2 cellular contexts compared by ENCODE assay signal in the genomic region with DNA sequence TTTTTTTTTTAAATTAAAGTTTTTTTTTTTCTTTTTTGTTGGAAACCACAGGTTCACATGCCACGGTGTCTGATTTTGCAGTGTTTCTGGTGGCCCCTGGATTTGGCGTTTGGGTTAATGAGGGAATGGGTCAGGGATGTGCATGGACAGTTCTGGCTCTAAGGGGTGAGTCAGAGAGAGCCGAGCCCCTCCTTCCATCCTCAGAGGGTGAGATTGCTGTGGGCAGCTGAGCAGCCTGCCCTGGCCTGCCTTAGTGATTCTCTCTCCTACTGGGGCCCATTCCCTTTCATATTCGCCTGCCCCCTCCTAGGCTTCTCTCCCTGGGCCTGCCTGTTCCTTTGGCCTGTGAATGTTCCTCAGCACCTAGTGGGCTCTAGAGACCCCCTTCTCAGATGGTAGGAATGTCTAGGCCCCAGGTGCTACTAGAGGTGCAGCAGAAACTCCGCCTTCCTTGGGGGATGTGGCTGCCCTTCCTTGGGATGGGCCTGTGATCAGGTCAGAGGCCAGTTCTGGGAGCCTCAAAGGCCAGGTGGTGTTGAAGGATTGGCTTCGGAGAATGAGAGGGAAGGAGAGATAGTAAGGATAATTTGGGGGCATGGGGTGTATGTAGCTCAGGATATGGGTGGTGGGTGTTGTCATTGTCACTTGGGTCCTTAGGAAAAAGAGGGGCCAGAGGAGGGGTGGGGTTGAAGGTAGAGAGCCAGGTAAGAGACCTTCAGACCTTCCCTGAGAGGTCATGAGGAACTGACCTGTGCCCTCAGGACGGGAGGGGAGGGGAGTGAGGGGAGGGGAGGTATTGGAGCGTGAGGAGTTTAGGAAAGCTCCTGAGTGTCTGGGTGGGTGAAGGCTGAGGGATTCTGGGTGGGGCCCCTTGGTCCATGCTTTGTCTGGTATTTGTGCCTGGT.
TF ChIP-seq lines count a peak whose summit lies in the region.

No MANE protein-coding gene starts in this region.

TF ChIP-seq in A549, 52 proteins besides CTCF, POLR2A, EP300 and RAD21:
- TF ChIP-seq FOSL2 (IDR thresholded peaks at IDR 0.05) (no peak), FOSL2 (CRISPR knock-in tag; IDR thresholded peaks at IDR 0.05) (no peak), POLR2AphosphoS2 (conservative IDR thresholded peaks at IDR 0.05; ENCODE audit: low read length) (no peak), ZSCAN20 (CRISPR knock-in tag; IDR thresholded peaks at IDR 0.05) (no peak), SMC3 (IDR thresholded peaks at IDR 0.05) (no peak), ESRRA (IDR thresholded peaks at IDR 0.05; ENCODE audit: borderline replicate concordance, low read length) (no peak), HEYL (CRISPR knock-in tag; IDR thresholded peaks at IDR 0.05) (no peak), MYC (IDR thresholded peaks at IDR 0.05; ENCODE audit: borderline replicate concordance, low read length) (no peak), CHD4 (IDR thresholded peaks at IDR 0.05; ENCODE audit: borderline replicate concordance) (no peak)
- TF ChIP-seq, protein P1, sequence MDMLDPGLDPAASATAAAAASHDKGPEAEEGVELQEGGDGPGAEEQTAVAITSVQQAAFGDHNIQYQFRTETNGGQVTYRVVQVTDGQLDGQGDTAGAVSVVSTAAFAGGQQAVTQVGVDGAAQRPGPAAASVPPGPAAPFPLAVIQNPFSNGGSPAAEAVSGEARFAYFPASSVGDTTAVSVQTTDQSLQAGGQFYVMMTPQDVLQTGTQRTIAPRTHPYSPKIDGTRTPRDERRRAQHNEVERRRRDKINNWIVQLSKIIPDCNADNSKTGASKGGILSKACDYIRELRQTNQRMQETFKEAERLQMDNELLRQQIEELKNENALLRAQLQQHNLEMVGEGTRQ (IDR thresholded peaks at IDR 0.05), result no peak
- TF ChIP-seq, protein P2, sequence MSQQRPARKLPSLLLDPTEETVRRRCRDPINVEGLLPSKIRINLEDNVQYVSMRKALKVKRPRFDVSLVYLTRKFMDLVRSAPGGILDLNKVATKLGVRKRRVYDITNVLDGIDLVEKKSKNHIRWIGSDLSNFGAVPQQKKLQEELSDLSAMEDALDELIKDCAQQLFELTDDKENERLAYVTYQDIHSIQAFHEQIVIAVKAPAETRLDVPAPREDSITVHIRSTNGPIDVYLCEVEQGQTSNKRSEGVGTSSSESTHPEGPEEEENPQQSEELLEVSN (IDR thresholded peaks at IDR 0.05; ENCODE audit: borderline replicate concordance, low read depth), result no peak

TF ChIP-seq in GM12878, 131 proteins besides CTCF, POLR2A, EP300 and RAD21:
- TF ChIP-seq ZNF384 (IDR thresholded peaks at IDR 0.05; ENCODE audit: borderline replicate concordance, low read depth, low read length), result peak; percentile 4; the same call in 1 of the 2 replicates
- no peak for TF ChIP-seq ZNF24 (IDR thresholded peaks at IDR 0.05)
- TF ChIP-seq, protein P3, sequence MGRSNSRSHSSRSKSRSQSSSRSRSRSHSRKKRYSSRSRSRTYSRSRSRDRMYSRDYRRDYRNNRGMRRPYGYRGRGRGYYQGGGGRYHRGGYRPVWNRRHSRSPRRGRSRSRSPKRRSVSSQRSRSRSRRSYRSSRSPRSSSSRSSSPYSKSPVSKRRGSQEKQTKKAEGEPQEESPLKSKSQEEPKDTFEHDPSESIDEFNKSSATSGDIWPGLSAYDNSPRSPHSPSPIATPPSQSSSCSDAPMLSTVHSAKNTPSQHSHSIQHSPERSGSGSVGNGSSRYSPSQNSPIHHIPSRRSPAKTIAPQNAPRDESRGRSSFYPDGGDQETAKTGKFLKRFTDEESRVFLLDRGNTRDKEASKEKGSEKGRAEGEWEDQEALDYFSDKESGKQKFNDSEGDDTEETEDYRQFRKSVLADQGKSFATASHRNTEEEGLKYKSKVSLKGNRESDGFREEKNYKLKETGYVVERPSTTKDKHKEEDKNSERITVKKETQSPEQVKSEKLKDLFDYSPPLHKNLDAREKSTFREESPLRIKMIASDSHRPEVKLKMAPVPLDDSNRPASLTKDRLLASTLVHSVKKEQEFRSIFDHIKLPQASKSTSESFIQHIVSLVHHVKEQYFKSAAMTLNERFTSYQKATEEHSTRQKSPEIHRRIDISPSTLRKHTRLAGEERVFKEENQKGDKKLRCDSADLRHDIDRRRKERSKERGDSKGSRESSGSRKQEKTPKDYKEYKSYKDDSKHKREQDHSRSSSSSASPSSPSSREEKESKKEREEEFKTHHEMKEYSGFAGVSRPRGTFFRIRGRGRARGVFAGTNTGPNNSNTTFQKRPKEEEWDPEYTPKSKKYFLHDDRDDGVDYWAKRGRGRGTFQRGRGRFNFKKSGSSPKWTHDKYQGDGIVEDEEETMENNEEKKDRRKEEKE (IDR thresholded peaks at IDR 0.05), result no peak
- no peak for TF ChIP-seq PAX5 (IDR thresholded peaks at IDR 0.05; ENCODE audit: borderline replicate concordance, low read depth, low read length)
- 0 out of 3 replicates have a peak, but pooled peaks of 1 of the 2 experiments have one; percentile 7 for TF ChIP-seq EGR1 (IDR thresholded peaks at IDR 0.05; ENCODE audit: borderline replicate concordance in 1 of 2, low read depth in 2 of 2, low read length in 2 of 2)
- TF ChIP-seq ZSCAN29 (IDR thresholded peaks at IDR 0.05), result no peak
- 0 out of 2 replicates have a peak, but pooled peaks have one; percentile 45 for TF ChIP-seq SMARCA5 (IDR thresholded peaks at IDR 0.05)
- TF ChIP-seq MTA2 (IDR thresholded peaks at IDR 0.05; ENCODE audit: low read depth), result peak; percentile 5; the same call in 1 of the 2 replicates
- TF ChIP-seq, protein P4, sequence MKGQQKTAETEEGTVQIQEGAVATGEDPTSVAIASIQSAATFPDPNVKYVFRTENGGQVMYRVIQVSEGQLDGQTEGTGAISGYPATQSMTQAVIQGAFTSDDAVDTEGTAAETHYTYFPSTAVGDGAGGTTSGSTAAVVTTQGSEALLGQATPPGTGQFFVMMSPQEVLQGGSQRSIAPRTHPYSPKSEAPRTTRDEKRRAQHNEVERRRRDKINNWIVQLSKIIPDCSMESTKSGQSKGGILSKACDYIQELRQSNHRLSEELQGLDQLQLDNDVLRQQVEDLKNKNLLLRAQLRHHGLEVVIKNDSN (IDR thresholded peaks at IDR 0.05; ENCODE audit: borderline replicate concordance, extremely low read length, insufficient read depth, low read depth, low read length), result no peak
- no peak for TF ChIP-seq HDGF (IDR thresholded peaks at IDR 0.05)
- TF ChIP-seq, protein P5, sequence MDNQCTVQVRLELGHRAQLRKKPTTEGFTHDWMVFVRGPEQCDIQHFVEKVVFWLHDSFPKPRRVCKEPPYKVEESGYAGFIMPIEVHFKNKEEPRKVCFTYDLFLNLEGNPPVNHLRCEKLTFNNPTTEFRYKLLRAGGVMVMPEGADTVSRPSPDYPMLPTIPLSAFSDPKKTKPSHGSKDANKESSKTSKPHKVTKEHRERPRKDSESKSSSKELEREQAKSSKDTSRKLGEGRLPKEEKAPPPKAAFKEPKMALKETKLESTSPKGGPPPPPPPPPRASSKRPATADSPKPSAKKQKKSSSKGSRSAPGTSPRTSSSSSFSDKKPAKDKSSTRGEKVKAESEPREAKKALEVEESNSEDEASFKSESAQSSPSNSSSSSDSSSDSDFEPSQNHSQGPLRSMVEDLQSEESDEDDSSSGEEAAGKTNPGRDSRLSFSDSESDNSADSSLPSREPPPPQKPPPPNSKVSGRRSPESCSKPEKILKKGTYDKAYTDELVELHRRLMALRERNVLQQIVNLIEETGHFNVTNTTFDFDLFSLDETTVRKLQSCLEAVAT (IDR thresholded peaks at IDR 0.05), result 0 out of 2 replicates have a peak, but pooled peaks have one; percentile 49
- no peak for TF ChIP-seq HDAC2 (IDR thresholded peaks at IDR 0.05)
- 0 out of 2 replicates have a peak, but pooled peaks have one; percentile 15 for TF ChIP-seq RUNX3 (IDR thresholded peaks at IDR 0.05; ENCODE audit: low read length)
- TF ChIP-seq CHD1 (IDR thresholded peaks at IDR 0.05; ENCODE audit: low read depth, low read length), result no peak
